1 cellular context compared by ENCODE assay signal in the genomic region with DNA sequence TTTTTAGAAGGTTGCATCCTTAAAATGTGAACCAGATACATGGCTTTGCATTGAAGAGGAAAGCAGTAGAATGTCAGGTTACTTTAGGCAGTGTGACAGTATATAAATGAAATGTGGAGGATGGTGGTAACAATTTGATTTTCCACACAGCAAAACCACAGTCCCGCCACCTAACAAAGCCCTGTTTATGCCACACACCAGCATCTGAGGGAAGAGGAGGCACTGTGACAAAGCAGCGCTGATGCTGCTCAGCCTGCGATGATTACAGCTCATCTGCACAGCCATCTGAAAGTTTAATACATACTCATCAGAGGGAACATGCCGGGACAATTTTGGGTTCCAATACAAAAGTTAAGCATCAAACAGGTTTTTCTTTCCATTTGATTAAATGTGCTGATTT.
TF ChIP-seq lines count a peak whose summit lies in the region.

No MANE protein-coding gene starts in this region.

TF ChIP-seq in K562, 482 proteins besides CTCF, POLR2A, EP300 and RAD21:
- TF ChIP-seq MCM7 (IDR thresholded peaks at IDR 0.05): no peak
- 0 out of 2 replicates have a peak, but pooled peaks have one; percentile 22 for TF ChIP-seq POLR2AphosphoS5 (IDR thresholded peaks at IDR 0.05; ENCODE audit: control insufficient read depth, insufficient read depth, low read depth, low read length)
